ENCODE assay signal across 4 cellular contexts in genomic region chr18:38186491-38186890, GRCh38.
TF ChIP-seq lines count a peak whose summit lies in the region.

No MANE protein-coding gene starts in this region.

TF ChIP-seq in HepG2, 621 proteins besides CTCF, POLR2A, EP300 and RAD21:
- TF ChIP-seq BCL6 (CRISPR knock-in tag; IDR thresholded peaks at IDR 0.05): no peak
- TF ChIP-seq CCDC6 (CRISPR knock-in tag; IDR thresholded peaks at IDR 0.05): no peak
- no peak for TF ChIP-seq ZNF777 (CRISPR knock-in tag; IDR thresholded peaks at IDR 0.05)
- no peak for TF ChIP-seq ZFX (CRISPR knock-in tag; IDR thresholded peaks at IDR 0.05; ENCODE audit: low read depth)
- no peak for TF ChIP-seq ZNF121 (CRISPR knock-in tag; IDR thresholded peaks at IDR 0.05)
- peak; percentile 69 to 85 for TF ChIP-seq MAFK (conservative IDR thresholded peaks at IDR 0.05 in 1 of 2, IDR thresholded peaks at IDR 0.05 in 1 of 2; ENCODE audit: low read length in 2 of 2)
- TF ChIP-seq ZFP91 (CRISPR knock-in tag; IDR thresholded peaks at IDR 0.05; ENCODE audit: borderline replicate concordance): no peak
- peak; percentile 86 for TF ChIP-seq MAFF (IDR thresholded peaks at IDR 0.05; ENCODE audit: low read depth, low read length)
- TF ChIP-seq ZNF564 (CRISPR knock-in tag; IDR thresholded peaks at IDR 0.05): no peak
- no peak for TF ChIP-seq PHF5A (CRISPR knock-in tag; IDR thresholded peaks at IDR 0.05; ENCODE audit: low read depth, unreplicated experiment)

TF ChIP-seq in A549, 52 proteins besides CTCF, POLR2A, EP300 and RAD21:
- TF ChIP-seq ZSCAN20 (CRISPR knock-in tag; IDR thresholded peaks at IDR 0.05): no peak
- no peak for TF ChIP-seq FOSL2 (IDR thresholded peaks at IDR 0.05)
- no peak for TF ChIP-seq FOSL2 (CRISPR knock-in tag; IDR thresholded peaks at IDR 0.05)
- peak; percentile 28 for TF ChIP-seq MAFK (IDR thresholded peaks at IDR 0.05; ENCODE audit: partially characterized antibody)
- no peak for TF ChIP-seq MYC (IDR thresholded peaks at IDR 0.05; ENCODE audit: borderline replicate concordance, low read length)

TF ChIP-seq in IMR-90, 13 proteins besides CTCF, POLR2A, EP300 and RAD21:
- TF ChIP-seq CHD1 (IDR thresholded peaks at IDR 0.05; ENCODE audit: low read depth, low read length) (no peak), MAFK (IDR thresholded peaks at IDR 0.05; ENCODE audit: low read depth, low read length) (peak; percentile 72), FOS (IDR thresholded peaks at IDR 0.05; ENCODE audit: low read depth, low read length) (no peak), BHLHE40 (IDR thresholded peaks at IDR 0.05; ENCODE audit: low read depth, low read length) (no peak), ELK1 (IDR thresholded peaks at IDR 0.05; ENCODE audit: borderline replicate concordance, low read depth, low read length) (no peak), SMC3 (IDR thresholded peaks at IDR 0.05; ENCODE audit: low read depth, low read length) (no peak)

TF ChIP-seq in K562, 482 proteins besides CTCF, POLR2A, EP300 and RAD21:
- peak; percentile 34; the same call in 1 of the 2 replicates for TF ChIP-seq MAFK (IDR thresholded peaks at IDR 0.05; ENCODE audit: low read length)
- no peak for TF ChIP-seq TRIM25 (IDR thresholded peaks at IDR 0.05; ENCODE audit: borderline replicate concordance)
- no peak for TF ChIP-seq ZNF165 (CRISPR knock-in tag; IDR thresholded peaks at IDR 0.05; ENCODE audit: borderline replicate concordance)
- TF ChIP-seq C11orf30 (IDR thresholded peaks at IDR 0.05; ENCODE audit: low read depth): peak; percentile 7; the same call in 1 of the 2 replicates
- no peak for TF ChIP-seq POLR2B (IDR thresholded peaks at IDR 0.05; ENCODE audit: low read depth, partially characterized antibody)
- TF ChIP-seq MAFF (IDR thresholded peaks at IDR 0.05; ENCODE audit: low read length): peak; percentile 56; the same call in 1 of the 2 replicates
